ENCODE assay signal across 1 cellular context in genomic region chr11:121105063-121105480, GRCh38.
TF ChIP-seq lines count a peak whose summit lies in the region.

No MANE protein-coding gene starts in this region.

TF ChIP-seq in SK-N-SH, 30 proteins besides CTCF, POLR2A, EP300 and RAD21 (continued from another document):
- no peak for TF ChIP-seq RFX5 (IDR thresholded peaks at IDR 0.05; ENCODE audit: low read length)
- TF ChIP-seq SIN3A (IDR thresholded peaks at IDR 0.05; ENCODE audit: borderline replicate concordance, low read depth, low read length), result no peak
- no peak for TF ChIP-seq POLR2AphosphoS5 (IDR thresholded peaks at IDR 0.05; ENCODE audit: low read depth, low read length)
- no peak for TF ChIP-seq CHD2 (IDR thresholded peaks at IDR 0.05; ENCODE audit: low read length, partially characterized antibody)
- no peak for TF ChIP-seq FOXM1 (IDR thresholded peaks at IDR 0.05; ENCODE audit: low read depth)
